ENCODE assay signal across 8 cellular contexts in the genomic region with DNA sequence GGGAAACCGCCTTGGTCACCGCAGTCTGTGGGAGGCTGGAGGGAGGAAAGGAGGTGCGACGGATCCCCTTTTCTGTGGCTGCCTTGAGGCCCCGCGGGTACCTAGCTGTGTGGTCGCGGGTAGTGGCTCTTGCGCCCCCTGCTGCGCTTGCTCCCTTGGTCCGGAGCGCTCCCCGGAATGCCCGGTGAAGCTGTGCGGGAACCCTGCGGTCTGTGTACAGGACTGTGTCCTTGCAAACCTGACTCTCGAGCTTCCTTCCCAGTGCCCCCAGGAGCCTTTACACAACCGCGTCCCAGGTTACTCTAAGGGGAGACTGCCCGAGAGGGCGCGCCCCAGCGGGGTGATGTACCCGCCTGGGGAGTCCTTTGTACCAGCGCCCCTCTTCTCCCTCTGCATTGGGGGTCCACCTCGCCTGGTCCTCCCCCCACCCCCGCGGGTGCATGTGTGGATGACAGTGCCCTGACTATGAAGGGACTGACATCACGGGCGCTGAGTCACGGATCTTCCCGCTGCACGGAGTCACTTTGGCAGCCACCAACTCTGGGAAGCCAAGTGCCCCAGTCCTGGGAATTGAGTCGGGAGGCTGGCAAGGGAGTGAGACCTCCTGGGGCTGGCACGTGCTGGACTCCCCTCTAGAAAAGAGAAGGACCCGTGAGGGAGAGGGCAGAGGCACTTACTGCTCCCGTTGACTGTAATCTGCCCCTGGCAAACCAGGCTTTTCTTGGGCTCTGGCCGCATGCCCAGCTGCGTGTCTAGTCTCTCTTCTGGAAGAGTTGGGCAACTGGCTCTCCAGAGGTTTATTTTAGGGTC. TPM values are rescaled to one million over a fixed set of nuclear protein-coding genes. Genes with fewer than 3 reads are reported as not detected.
DNase-seq lines count a peak whose midpoint lies in the region; ATAC-seq and TF ChIP-seq lines count a peak whose summit lies in the region.

No MANE protein-coding gene starts in this region.

- H3K4me1 ChIP-seq in DOHH2 (ENCODE audit: control insufficient read depth, low read length) (peaks cover 63% of the 10 kb centered on the region), H9 (ENCODE audit: insufficient read depth, low read length) (no peaks in the 10 kb centered on the region; the same call in 1 of the 2 replicates), Panc1 (ENCODE audit: control insufficient read depth, insufficient read depth, low read length) (peaks cover 46% of the 10 kb centered on the region), ovary (ENCODE audit: insufficient read depth) (peaks cover 17% of the 10 kb centered on the region), uterus (peaks cover 15 to 16% of the 10 kb centered on the region in 2 donors)

- H3K4me2 ChIP-seq in DOHH2 (ENCODE audit: low read length) = peak overlapping the region; percentile 88
- peak overlapping the region; percentile 85 for H3K4me2 ChIP-seq in H9 (ENCODE audit: insufficient read depth, insufficient read length, low read length)

- peaks cover 37 to 45% of the 10 kb centered on the region in 2 experiments for H3K4me1 Mint-ChIP-seq in H9
- peaks cover 87% of the 10 kb centered on the region for H3K4me1 Mint-ChIP-seq in activated naive CD4-positive, alpha-beta T cell treated with anti-CD3 and anti-CD28 coated beads, Interleukin-2, amount 50 U/mL, for 24 hours

- H2BK12ac ChIP-seq in H9 (ENCODE audit: insufficient read length, low read depth, low read length) = no peak overlapping the region

- ATAC-seq in Panc1 (peak; percentile 59), Right ventricle myocardium superior (ENCODE audit: poor library complexity) (peak; percentile 76), GM18498 (IDR thresholded peaks at IDR 0.05; ENCODE audit: unreplicated experiment) (no peak)

- no peak overlapping the region for H3K27ac ChIP-seq in DOHH2 (ENCODE audit: low read depth, low read length)
- H3K27ac ChIP-seq in H9 (ENCODE audit: insufficient read length, low read depth, low read length) = no peak overlapping the region
- H3K27ac ChIP-seq in Panc1 (ENCODE audit: low read length) = peak overlapping the region; percentile 88
- H3K27ac ChIP-seq in ovary = peak overlapping the region; percentile 89 to 96
- H3K27ac ChIP-seq in uterus = peak overlapping the region; percentile 96 to 98

- peaks cover 41% of the 10 kb centered on the region for H3K27me3 ChIP-seq in DOHH2 (ENCODE audit: control insufficient read depth, low read length)
- H3K27me3 ChIP-seq in H9 (ENCODE audit: insufficient read depth, low read length) = peaks cover 6% of the 10 kb centered on the region; the same call in 1 of the 2 replicates
- no peaks in the 10 kb centered on the region for H3K27me3 ChIP-seq in Panc1 (ENCODE audit: control insufficient read depth, insufficient read depth, low read length)
- H3K27me3 ChIP-seq in ovary = no peaks in the 10 kb centered on the region
- no peaks in the 10 kb centered on the region for H3K27me3 ChIP-seq in uterus

- POLR2A ChIA-PET in Panc1 (lab: Charles Lee) = interaction anchor here (0.5 kb wide), 3 partner anchors 10 to 210 kb away, joined by 3 to 6 read pairs (median 4); no protein-coding TSS in a partner anchor

- H3K27me3 Mint-ChIP-seq in H9 (ENCODE audit: low read depth) = peaks cover 48% of the 10 kb centered on the region
- no peaks in the 10 kb centered on the region for H3K27me3 Mint-ChIP-seq in activated naive CD4-positive, alpha-beta T cell treated with anti-CD3 and anti-CD28 coated beads, Interleukin-2, amount 50 U/mL, for 24 hours

- H2BK5ac ChIP-seq in H9 (ENCODE audit: insufficient read length, low read length) = no peak overlapping the region

- no peak overlapping the region for H3K4ac ChIP-seq in H9 (ENCODE audit: low read depth, low read length)

- no peaks in the 10 kb centered on the region for H3K9me2 ChIP-seq in DOHH2 (replicated peaks; ENCODE audit: control insufficient read depth, low read length)

- TF ChIP-seq POLR2A in ovary (IDR thresholded peaks at IDR 0.05) (peak; percentile 18), uterus (IDR thresholded peaks at IDR 0.05) (peak; percentile 19)

- intact Hi-C loops in Panc1 (cut with micrococcal nuclease; ENCODE audit: unreplicated experiment) (no loop called here), Right ventricle myocardium superior (cut with DNase I) (loop anchor here (5.0 to 10.0 kb wide), 2 partner anchors 59 to 74 kb away; no protein-coding TSS in a partner anchor), ovary (cut with DNase I) (loop anchor here (5.0 to 10.0 kb wide), 4 partner anchors 51 to 149 kb away; a partner anchor contains a TSS), uterus (cut with DNase I; ENCODE audit: low total_unique reads) (no loop called here)

- H3K9ac ChIP-seq in H9 (ENCODE audit: extremely low read depth, insufficient read length, low read length) = no peak overlapping the region

- no peak overlapping the region for H2AK5ac ChIP-seq in H9 (ENCODE audit: insufficient read length, low read length)

- H3K79me2 ChIP-seq in DOHH2 (ENCODE audit: control insufficient read depth, low read length) = no peaks in the 10 kb centered on the region
- no peaks in the 10 kb centered on the region for H3K79me2 ChIP-seq in H9 (ENCODE audit: insufficient read depth, low read length)

- peaks cover 13% of the 10 kb centered on the region for H3F3A ChIP-seq in DOHH2 (ENCODE audit: control insufficient read depth, insufficient read depth)

- H2BK15ac ChIP-seq in H9 (ENCODE audit: low read depth, low read length) = no peak overlapping the region

- H4K20me1 ChIP-seq in DOHH2 (ENCODE audit: control insufficient read depth, insufficient read depth, low read depth, low read length) = peaks cover 7% of the 10 kb centered on the region; the same call in 1 of the 2 replicates
- H4K20me1 ChIP-seq in H9 (ENCODE audit: control insufficient read depth, insufficient read depth, insufficient read length) = no peaks in the 10 kb centered on the region

- H3K4me3 ChIP-seq in DOHH2 (ENCODE audit: low read length) (peak overlapping the region; percentile 66), Panc1 (ENCODE audit: low read depth in 2 of 2, low read length in 2 of 2) (peak overlapping the region; percentile 61 to 73), ovary (peak overlapping the region; percentile 69), uterus (peak overlapping the region; percentile 51 to 90)

- H3K79me1 ChIP-seq in H9 (ENCODE audit: insufficient read depth, low read depth, low read length, poor library complexity, severe bottlenecking) = no peaks in the 10 kb centered on the region

- H3K36me3 ChIP-seq in DOHH2 (ENCODE audit: control insufficient read depth, low read length) (no peaks in the 10 kb centered on the region), Panc1 (ENCODE audit: control insufficient read depth, insufficient read depth, low read length) (no peaks in the 10 kb centered on the region), ovary (no peaks in the 10 kb centered on the region), uterus (no peaks in the 10 kb centered on the region)

- peak overlapping the region; percentile 89 for H3K14ac ChIP-seq in H9 (ENCODE audit: insufficient read depth, low read length)

- no peaks in the 10 kb centered on the region for H3K9me3 Mint-ChIP-seq in H9
- no peaks in the 10 kb centered on the region for H3K9me3 Mint-ChIP-seq in activated naive CD4-positive, alpha-beta T cell treated with anti-CD3 and anti-CD28 coated beads, Interleukin-2, amount 50 U/mL, for 24 hours

- no peak overlapping the region for H4K91ac ChIP-seq in H9 (ENCODE audit: insufficient read length, low read depth, low read length)

- H3T11ph ChIP-seq in H9 (ENCODE audit: low read length) = no peak overlapping the region

- H4K5ac ChIP-seq in H9 (ENCODE audit: insufficient read length, low read depth, low read length) = no peak overlapping the region

- no peak overlapping the region for H3K18ac ChIP-seq in H9 (ENCODE audit: insufficient read length, low read depth, low read length)

- no peaks in the 10 kb centered on the region; a peak in 1 of 7 replicates for H3K36me3 Mint-ChIP-seq in H9 (ENCODE audit: insufficient read depth in 1 of 3, low read depth in 3 of 3)
- H3K36me3 Mint-ChIP-seq in activated naive CD4-positive, alpha-beta T cell treated with anti-CD3 and anti-CD28 coated beads, Interleukin-2, amount 50 U/mL, for 24 hours = no peaks in the 10 kb centered on the region

- H3K56ac ChIP-seq in H9 (ENCODE audit: insufficient read length, low read depth, low read length) = no peak overlapping the region

- peak overlapping the region; percentile 67 to 79 for H3K4me3 Mint-ChIP-seq in H9
- H3K4me3 Mint-ChIP-seq in activated naive CD4-positive, alpha-beta T cell treated with anti-CD3 and anti-CD28 coated beads, Interleukin-2, amount 50 U/mL, for 24 hours = peak overlapping the region; percentile 98

- no peak overlapping the region for H2BK20ac ChIP-seq in H9 (ENCODE audit: low read depth, low read length, poor library complexity, severe bottlenecking)

- in situ Hi-C loops in Panc1 (cut with HindIII; ENCODE audit: low pct_unique_long_range_greater_than_20kb, low sequenced_read_pairs) = no loop called here

- H3K23me2 ChIP-seq in H9 (ENCODE audit: insufficient read length, low read depth, low read length, poor library complexity, severe bottlenecking) = peaks cover 11% of the 10 kb centered on the region

- H2AFZ ChIP-seq in H9 (ENCODE audit: low read length) = no peak overlapping the region

- CTCF ChIA-PET in Panc1 (lab: Charles Lee) = interaction anchor here (0.6 kb wide), 1 partner anchor 71 kb away, joined by 3 read pairs; no protein-coding TSS in a partner anchor

- no peak overlapping the region for H4K8ac ChIP-seq in H9 (replicated peaks; ENCODE audit: insufficient read length, low read depth, low read length)

- no TSS peak for BruUV-seq in Panc1 (replicated peaks; lab: Mats Ljungman, UMichigan)

- H3K23ac ChIP-seq in H9 (ENCODE audit: insufficient read length, low read depth, low read length) = no peak overlapping the region

- H3K9me3 ChIP-seq in DOHH2 (ENCODE audit: control insufficient read depth, insufficient read depth, low read length) = no peaks in the 10 kb centered on the region
- H3K9me3 ChIP-seq in H9 (ENCODE audit: control insufficient read depth, low read depth, low read length) = no peaks in the 10 kb centered on the region
- H3K9me3 ChIP-seq in Panc1 (ENCODE audit: control insufficient read depth, insufficient read depth, low read depth, low read length) = no peaks in the 10 kb centered on the region
- no peaks in the 10 kb centered on the region for H3K9me3 ChIP-seq in ovary
- no peaks in the 10 kb centered on the region for H3K9me3 ChIP-seq in uterus

- DNase-seq in H9 = no peak
- DNase-seq in Panc1 (ENCODE audit: low read depth, low spot score) = peak; percentile 58
- peak; percentile 91 for DNase-seq in Right ventricle myocardium superior
- peak; percentile 69 to 82 (median 79) for DNase-seq in ovary
- peak; percentile 72 to 78 for DNase-seq in uterus

- WGBS in H9 (ENCODE audit: extremely low coverage, insufficient read length, low lambda C conversion rate) = no CpG with 5 or more reads among the region's 39 CpGs
- WGBS in ovary, 3 donors = 8 to 17% (median 9%) methylated on average over 23 to 39 of the region's 39 CpGs

- TF ChIP-seq CTCF in DOHH2 (IDR thresholded peaks at IDR 0.05; ENCODE audit: low read depth, low read length, poor library complexity, severe bottlenecking) (peak; percentile 68), H9 (conservative IDR thresholded peaks at IDR 0.05) (no peak), Panc1 (IDR thresholded peaks at IDR 0.05) (peak; percentile 58), ovary (IDR thresholded peaks at IDR 0.05) (peak; percentile 15 to 55 (median 53)), uterus (IDR thresholded peaks at IDR 0.05) (peak; percentile 23 to 59 (median 40))

- TF ChIP-seq EP300 in ovary (IDR thresholded peaks at IDR 0.05) = no peak

- no peak overlapping the region for H3K27ac Mint-ChIP-seq in H9
- peak overlapping the region; percentile 96 for H3K27ac Mint-ChIP-seq in activated naive CD4-positive, alpha-beta T cell treated with anti-CD3 and anti-CD28 coated beads, Interleukin-2, amount 50 U/mL, for 24 hours

- H2BK120ac ChIP-seq in H9 (ENCODE audit: low read depth, low read length, poor library complexity, severe bottlenecking) = no peak overlapping the region

RNA-seq across cellular contexts. Expression of a gene that starts 0.8 kb away (rescaled TPM):
- total RNA-seq in H9 (2021) (1.7 and 2.8 TPM in 2 replicates), Panc1 (2021; ENCODE audit: unreplicated experiment) (12.2 TPM), Right ventricle myocardium superior (10.3 TPM), ovary (10 to 100 TPM in 6 of 7 donors, 1 to 10 TPM in 1; 7.5 to 37.0 (median 12.9) TPM), uterus (10 to 100 TPM in 3 of 4 donors, 1 to 10 TPM in 1; 9.7 to 28.2 (median 17.1) TPM)
- 14.1 TPM for polyA plus RNA-seq in Panc1 (2012; ENCODE audit: insufficient read length)
- polyA plus RNA-seq in ovary = 1 to 10 TPM; 6.5 to 9.1 TPM

Comparison
In these comparisons a context has a peak if more than half of its experiments do, and no peak if none do; other contexts are left out.
1. H3K27ac ChIP-seq: peak in Panc1 (single experiment), ovary (2 of 2) and uterus (2 of 2); none in DOHH2 (single experiment) and H9 (single experiment).
2. intact Hi-C loops: an anchor here in Right ventricle myocardium superior (5.0 to 10.0 kb wide) and ovary (5.0 to 10.0 kb wide); none called in Panc1 and uterus.
3. Peak in every context shown above with its lines, with median percentiles within 50 percentile points of each other: H3K4me3 ChIP-seq.